In genomic region chr2:112708968-112709367, GRCh38 we compare ENCODE assay signal across 20 cellular contexts. TPM values are rescaled to one million over a fixed set of nuclear protein-coding genes. Genes with fewer than 3 reads are reported as not detected.
A peak's percentile ranks its signal among the peaks of the same experiment; 100 is the strongest.
DNase-seq lines count a peak whose midpoint lies in the region; ATAC-seq and TF ChIP-seq lines count a peak whose summit lies in the region.
"Had no signal": no experiment of that assay in that cellular context is flagged by ENCODE, and none has a peak within 500 bp of the region (broad histone marks: within the 10 kb centered on the region; RNA-seq: fewer than 3 reads in every experiment).

No MANE protein-coding gene starts in this region.

- DNase-seq in GM06990 (ENCODE audit: extremely low read depth, insufficient read length) (peak; percentile 48), midbrain (lab: John Stamatoyannopoulos, UW) (peak; percentile 39), KBM-7 (no peak), GM03348 (ENCODE audit: low spot score) (no peak), NCI-H446 (lab: John Stamatoyannopoulos, UW) (no peak)
- DNase-seq in activated CD8-positive, alpha-beta memory T cell treated with anti-CD3 and anti-CD28 coated beads, Interleukin-2, amount 10 ng/mL, durations not matched to agents 7 days and 5 days: peak; percentile 37
- DNase-seq: activated CD4-positive, alpha-beta T cell treated with anti-CD3 and anti-CD28 coated beads, Interleukin-2, amount 10 ng/mL, durations not matched to agents 24 days and 14 days; activated naive CD4-positive, alpha-beta T cell treated with anti-CD3 and anti-CD28 coated beads, Interleukin-2, amount 10 ng/mL, durations not matched to agents 7 days and 5 days; activated T-cell treated with anti-CD3 and anti-CD28 coated beads for 4 hours; Caco-2; erythroblast; foreskin melanocyte; hippocampal formation; NCI-H1436; NCI-H748 treated with DMSO at 0.1 percent for 48 hours; right cardiac atrium; Right ventricle myocardium superior; thyroid gland had no signal

- no peak overlapping the region for H3K4me3 Mint-ChIP-seq in activated CD8-positive, alpha-beta memory T cell treated with anti-CD3 and anti-CD28 coated beads, Interleukin-2, amount 10 ng/mL, durations not matched to agents 7 days and 5 days
- H3K4me3 Mint-ChIP-seq in stimulated activated memory B cell treated with anti-CD40 and anti-IgM and Interleukin-4, amounts not matched to agents 10 μg/mL and 1 μg/mL and 100 μg/mL, for 72 hours: peak overlapping the region; percentile 25
- H3K4me3 Mint-ChIP-seq: activated naive CD4-positive, alpha-beta T cell treated with anti-CD3 and anti-CD28 coated beads, Interleukin-2, amount 10 ng/mL, durations not matched to agents 7 days and 5 days had no signal

- peaks cover 71% of the 10 kb centered on the region for H3K4me1 Mint-ChIP-seq in activated CD8-positive, alpha-beta memory T cell treated with anti-CD3 and anti-CD28 coated beads, Interleukin-2, amount 10 ng/mL, durations not matched to agents 7 days and 5 days
- peaks cover 90% of the 10 kb centered on the region for H3K4me1 Mint-ChIP-seq in stimulated activated memory B cell treated with anti-CD40 and anti-IgM and Interleukin-4, amounts not matched to agents 10 μg/mL and 1 μg/mL and 100 μg/mL, for 72 hours

- in situ Hi-C loops in KBM-7 (cut with MboI; ENCODE audit: low pct_unique_long_range_greater_than_20kb, low sequenced_read_pairs): no loop called here

- no peaks in the 10 kb centered on the region for H3K36me3 ChIP-seq in GM06990 (ENCODE audit: control insufficient read depth, insufficient read depth, low read length)
- H3K36me3 ChIP-seq: thyroid gland had no signal

- CTCF ChIA-PET in activated CD8-positive, alpha-beta memory T cell treated with anti-CD3 and anti-CD28 coated beads, Interleukin-2, amount 10 ng/mL, durations not matched to agents 7 days and 5 days (lab: Charles Lee): interaction anchor here (1.7 to 6.3 kb wide), 5 partner anchors 10 to 109 kb away, joined by 5 to 66 read pairs (median 13); no protein-coding TSS in a partner anchor

- TF ChIP-seq CTCF in GM06990 (IDR thresholded peaks at IDR 0.05; ENCODE audit: insufficient read depth, low read length, poor library complexity, severe bottlenecking): no peak

- peaks cover 2% of the 10 kb centered on the region for H3K36me3 Mint-ChIP-seq in activated CD8-positive, alpha-beta memory T cell treated with anti-CD3 and anti-CD28 coated beads, Interleukin-2, amount 10 ng/mL, durations not matched to agents 7 days and 5 days
- H3K36me3 Mint-ChIP-seq in stimulated activated memory B cell treated with anti-CD40 and anti-IgM and Interleukin-4, amounts not matched to agents 10 μg/mL and 1 μg/mL and 100 μg/mL, for 72 hours: no peaks in the 10 kb centered on the region
- H3K36me3 Mint-ChIP-seq: activated naive CD4-positive, alpha-beta T cell treated with anti-CD3 and anti-CD28 coated beads, Interleukin-2, amount 10 ng/mL, durations not matched to agents 7 days and 5 days had no signal

- ATAC-seq in activated CD8-positive, alpha-beta memory T cell treated with anti-CD3 and anti-CD28 coated beads, Interleukin-2, amount 10 ng/mL, durations not matched to agents 7 days and 5 days: no peak
- no peak for ATAC-seq in stimulated activated memory B cell treated with anti-CD40 and anti-IgM and Interleukin-4, amounts not matched to agents 10 μg/mL and 1 μg/mL and 100 μg/mL, for 72 hours
- ATAC-seq: right cardiac atrium had no signal

- peaks cover 6% of the 10 kb centered on the region for H3K27me3 Mint-ChIP-seq in activated CD8-positive, alpha-beta memory T cell treated with anti-CD3 and anti-CD28 coated beads, Interleukin-2, amount 10 ng/mL, durations not matched to agents 7 days and 5 days
- H3K27me3 Mint-ChIP-seq in stimulated activated memory B cell treated with anti-CD40 and anti-IgM and Interleukin-4, amounts not matched to agents 10 μg/mL and 1 μg/mL and 100 μg/mL, for 72 hours: no peaks in the 10 kb centered on the region
- H3K27me3 Mint-ChIP-seq: activated CD4-positive, alpha-beta T cell treated with anti-CD3 and anti-CD28 coated beads, Interleukin-2, amount 10 ng/mL, durations not matched to agents 24 days and 14 days had no signal

- no peak overlapping the region for H3K4me3 ChIP-seq in GM06990 (replicated peaks; ENCODE audit: low read depth, low read length)
- H3K4me3 ChIP-seq: thyroid gland had no signal

- no peak overlapping the region for H3K27ac Mint-ChIP-seq in activated CD8-positive, alpha-beta memory T cell treated with anti-CD3 and anti-CD28 coated beads, Interleukin-2, amount 10 ng/mL, durations not matched to agents 7 days and 5 days
- peak overlapping the region; percentile 46 for H3K27ac Mint-ChIP-seq in stimulated activated memory B cell treated with anti-CD40 and anti-IgM and Interleukin-4, amounts not matched to agents 10 μg/mL and 1 μg/mL and 100 μg/mL, for 72 hours
- H3K27ac Mint-ChIP-seq: activated naive CD4-positive, alpha-beta T cell treated with anti-CD3 and anti-CD28 coated beads, Interleukin-2, amount 10 ng/mL, durations not matched to agents 7 days and 5 days had no signal

- no peaks in the 10 kb centered on the region for H3K9me3 Mint-ChIP-seq in activated CD8-positive, alpha-beta memory T cell treated with anti-CD3 and anti-CD28 coated beads, Interleukin-2, amount 10 ng/mL, durations not matched to agents 7 days and 5 days (ENCODE audit: low read depth)
- H3K9me3 Mint-ChIP-seq in stimulated activated memory B cell treated with anti-CD40 and anti-IgM and Interleukin-4, amounts not matched to agents 10 μg/mL and 1 μg/mL and 100 μg/mL, for 72 hours: no peaks in the 10 kb centered on the region
- H3K9me3 Mint-ChIP-seq: activated CD4-positive, alpha-beta T cell treated with anti-CD3 and anti-CD28 coated beads, Interleukin-2, amount 10 ng/mL, durations not matched to agents 24 days and 14 days; activated naive CD4-positive, alpha-beta T cell treated with anti-CD3 and anti-CD28 coated beads, Interleukin-2, amount 10 ng/mL, durations not matched to agents 7 days and 5 days had no signal

- H3K27me3 ChIP-seq in GM06990 (replicated peaks; ENCODE audit: control insufficient read depth, insufficient read depth, low read length): no peaks in the 10 kb centered on the region
- H3K27me3 ChIP-seq: thyroid gland had no signal

RNA-seq across cellular contexts. Expression of gene NT5DC4, which starts 11.9 kb away (rescaled TPM):
- total RNA-seq in activated CD8-positive, alpha-beta memory T cell treated with anti-CD3 and anti-CD28 coated beads, Interleukin-2, amount 10 ng/mL, durations not matched to agents 7 days and 5 days: not detected
- total RNA-seq: activated CD4-positive, alpha-beta T cell treated with anti-CD3 and anti-CD28 coated beads, Interleukin-2, amount 10 ng/mL, durations not matched to agents 24 days and 14 days; osteoblast; right cardiac atrium; Right ventricle myocardium superior; thyroid gland had no signal

RNA-seq across cellular contexts. Expression of gene CKAP2L, which starts 55.4 kb away (rescaled TPM):
- 10 to 100 TPM; 62.2 to 68.8 TPM for total RNA-seq in activated CD8-positive, alpha-beta memory T cell treated with anti-CD3 and anti-CD28 coated beads, Interleukin-2, amount 10 ng/mL, durations not matched to agents 7 days and 5 days

Comparison
In these comparisons a context has a peak if more than half of its experiments do, and no peak if none do; other contexts are left out.
1. DNase-seq: peak in GM06990 (single experiment), activated CD8-positive, alpha-beta memory T cell treated with anti-CD3 and anti-CD28 coated beads, Interleukin-2, amount 10 ng/mL, durations not matched to agents 7 days and 5 days (single experiment) and midbrain (single experiment); none in KBM-7 (single experiment), GM03348 (single experiment) and NCI-H446 (0 of 2).